8 cellular contexts compared by ENCODE assay signal in genomic region chr1:111202707-111203623, GRCh38. TPM values are rescaled to one million over a fixed set of nuclear protein-coding genes. Genes with fewer than 3 reads are reported as not detected.
DNase-seq lines count a peak whose midpoint lies in the region; ATAC-seq, FAIRE-seq and TF ChIP-seq lines count a peak whose summit lies in the region.

No MANE protein-coding gene starts in this region.

- H3K4me1 ChIP-seq in ascending aorta, result peaks cover 3% of the 10 kb centered on the region in 2 donors

- peaks cover 46 to 91% (median 83%) of the 10 kb centered on the region in 3 donors for H3K4me1 Mint-ChIP-seq in naive B cell

- peak overlapping the region; percentile 1 to 38 for H3K27ac ChIP-seq in ascending aorta

- H3K36me3 ChIP-seq in ascending aorta, result no peaks in the 10 kb centered on the region

- H3K9me3 ChIP-seq in ascending aorta, result no peaks in the 10 kb centered on the region

- H3K27me3 ChIP-seq in ascending aorta, result peaks cover 6% of the 10 kb centered on the region

- H3K27me3 Mint-ChIP-seq in naive B cell, result no peaks in the 10 kb centered on the region

- H3K9me3 Mint-ChIP-seq in naive B cell, result peaks cover 0 to 3% (median 0%) of the 10 kb centered on the region in 7 donors

- H3K36me3 Mint-ChIP-seq in naive B cell, result peaks cover under 1 to 12% of the 10 kb centered on the region in 2 donors

- DNase-seq in CMK (ENCODE audit: low read depth) (peak; percentile 75), ascending aorta (ENCODE audit: low spot score in 2 of 2) (no peak), naive B cell (no peak), NOMO-1 treated with DMSO at 0.1 percent for 48 hours (lab: John Stamatoyannopoulos, UW; ENCODE audit: unreplicated experiment) (no peak), AG08396 (ENCODE audit: low spot score) (no peak), HTR-8/SVneo (ENCODE audit: insufficient read length, low spot score) (no peak)

- FAIRE-seq in HTR-8/SVneo (lab: Jason Lieb, UNC), result no peak

- H3K4me3 ChIP-seq in ascending aorta, result peak overlapping the region; percentile 71 to 87

- intact Hi-C loops in ascending aorta (cut with DNase I), result no loop called here

- ATAC-seq in HG02938 (IDR thresholded peaks at IDR 0.05; ENCODE audit: unreplicated experiment), result peak; percentile 15
- ATAC-seq in naive B cell (ENCODE audit: low read depth in 2 of 2), result no peak
- ATAC-seq in GM21825 (IDR thresholded peaks at IDR 0.05; ENCODE audit: unreplicated experiment), result no peak

- H3K27ac Mint-ChIP-seq in naive B cell, result peak overlapping the region; percentile 69 to 98 (median 98)

- no peak for TF ChIP-seq CTCF in ascending aorta (IDR thresholded peaks at IDR 0.05)

- H3K4me3 Mint-ChIP-seq in naive B cell, result peak overlapping the region; percentile 73 to 98 (median 94)

RNA-seq across cellular contexts. Expression of gene DENND2D, which starts 2.5 kb away (rescaled TPM):
- 4.4 TPM for total RNA-seq in ascending aorta
- 100 to 1,000 TPM in 2 of 6 donors, 10 to 100 TPM in 4; 60.2 to 124 (median 82.6) TPM for polyA plus RNA-seq in naive B cell (ENCODE audit: low read depth in 6 of 6)

RNA-seq across cellular contexts. Expression of gene CHI3L2, which starts 24.5 kb away (rescaled TPM):
- total RNA-seq in ascending aorta, result 10.1 TPM
- polyA plus RNA-seq in naive B cell (ENCODE audit: low read depth in 6 of 6), result 100 to 1,000 TPM in 4 of 6 donors, 10 to 100 TPM in 2; 42.6 to 239 (median 159) TPM
